11 cellular contexts compared by ENCODE assay signal in the genomic region with DNA sequence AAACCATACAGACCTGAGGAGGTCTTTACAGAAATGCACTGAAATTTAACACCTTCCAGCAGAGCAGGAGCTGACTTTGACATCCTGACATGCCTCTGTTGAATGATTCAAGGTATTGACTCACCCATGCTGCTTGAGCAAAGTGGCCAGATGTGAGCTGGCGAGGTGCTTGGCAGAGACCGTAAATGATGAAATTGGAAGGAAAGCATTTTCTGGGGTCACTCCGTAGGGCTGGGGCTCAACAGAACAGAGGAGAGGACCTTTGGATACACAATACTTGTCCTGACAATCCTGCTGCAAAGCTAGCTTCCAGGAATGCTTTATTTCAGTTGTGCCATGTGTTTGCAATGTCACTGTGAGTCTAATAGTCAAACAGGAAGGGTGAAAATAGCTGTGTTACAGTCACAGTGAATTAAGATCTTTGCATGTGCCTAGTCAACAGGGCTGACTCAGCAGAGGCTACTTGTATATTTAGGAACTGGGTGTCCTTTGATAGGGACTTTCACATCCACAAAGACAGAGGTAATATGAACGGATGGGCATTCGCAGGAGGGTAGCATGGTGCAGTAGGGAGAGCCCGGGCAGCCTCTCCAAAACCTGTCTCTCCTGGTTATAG. TPM values are rescaled to one million over a fixed set of nuclear protein-coding genes. Genes with fewer than 3 reads are reported as not detected.
DNase-seq lines count a peak whose midpoint lies in the region; ATAC-seq and TF ChIP-seq lines count a peak whose summit lies in the region.
"Had no signal": no experiment of that assay in that cellular context is flagged by ENCODE, and none has a peak within 500 bp of the region (broad histone marks: within the 10 kb centered on the region; RNA-seq: fewer than 3 reads in every experiment).

No MANE protein-coding gene starts in this region.

- H3K27me3 Mint-ChIP-seq in naive thymus-derived CD4-positive, alpha-beta T cell, result peaks cover 0 to 18% (median 0%) of the 10 kb centered on the region in 5 donors
- no peaks in the 10 kb centered on the region for H3K27me3 Mint-ChIP-seq in Calu3 (ENCODE audit: unreplicated experiment)
- H3K27me3 Mint-ChIP-seq in activated CD8-positive, alpha-beta T cell treated with anti-CD3 and anti-CD28 coated beads, Interleukin-2, amount 10 ng/mL, durations not matched to agents 7 days and 5 days (ENCODE audit: low read depth), result peaks cover 7% of the 10 kb centered on the region

- peaks cover 0 to 3% (median 0%) of the 10 kb centered on the region in 11 donors for H3K9me3 Mint-ChIP-seq in naive thymus-derived CD4-positive, alpha-beta T cell
- no peaks in the 10 kb centered on the region for H3K9me3 Mint-ChIP-seq in Calu3 (ENCODE audit: low read depth, unreplicated experiment)
- no peaks in the 10 kb centered on the region for H3K9me3 Mint-ChIP-seq in activated CD8-positive, alpha-beta T cell treated with anti-CD3 and anti-CD28 coated beads, Interleukin-2, amount 10 ng/mL, durations not matched to agents 7 days and 5 days (ENCODE audit: insufficient read depth)

- H3K9me2 ChIP-seq in MM.1S (replicated peaks; ENCODE audit: insufficient read depth, low read length), result no peaks in the 10 kb centered on the region

- POLR2A ChIA-PET in naive thymus-derived CD4-positive, alpha-beta T cell (lab: Charles Lee), result no interaction called here
- POLR2A ChIA-PET in activated CD8-positive, alpha-beta T cell treated with anti-CD3 and anti-CD28 coated beads, Interleukin-2, amount 10 ng/mL, durations not matched to agents 7 days and 5 days (lab: Charles Lee), result no interaction called here

- DNase-seq in GM03348 (ENCODE audit: low spot score) (peak; percentile 54), MM.1S (peak; percentile 97), adipocyte (ENCODE audit: low read depth) (peak; percentile 8), HuH-7.5 (ENCODE audit: low spot score) (no peak), Calu3 (no peak)
- no peak for DNase-seq in naive thymus-derived CD4-positive, alpha-beta T cell
- DNase-seq in activated CD8-positive, alpha-beta T cell treated with anti-CD3 and anti-CD28 coated beads, Interleukin-2, amount 10 ng/mL, durations not matched to agents 7 days and 5 days, result no peak
- DNase-seq: activated CD8-positive, alpha-beta memory T cell treated with anti-CD3 and anti-CD28 coated beads, Interleukin-2, amount 50 U/mL, for 4 hours; NCI-H510A had no signal

- H3K9ac ChIP-seq in MM.1S (ENCODE audit: low read length), result peak overlapping the region; percentile 67
- H3K9ac ChIP-seq in adipocyte (ENCODE audit: low read length), result no peak overlapping the region

- H3K9me3 ChIP-seq in MM.1S (replicated peaks; ENCODE audit: insufficient read depth, low read length) (no peaks in the 10 kb centered on the region), adipocyte (ENCODE audit: control insufficient read depth, low read length) (peaks cover 3% of the 10 kb centered on the region)
- no peaks in the 10 kb centered on the region for H3K9me3 ChIP-seq in naive thymus-derived CD4-positive, alpha-beta T cell (ENCODE audit: control insufficient read depth in 2 of 3, low read length in 3 of 3)

- H4K20me1 ChIP-seq in MM.1S (ENCODE audit: insufficient read depth, low read length), result no peaks in the 10 kb centered on the region

- H3K4me2 ChIP-seq in MM.1S (ENCODE audit: low read depth, low read length), result peak overlapping the region; percentile 77

- H3F3A ChIP-seq in MM.1S (ENCODE audit: insufficient read depth, low read length), result peaks cover 36% of the 10 kb centered on the region

- no peaks in the 10 kb centered on the region for H3K27me3 ChIP-seq in MM.1S (replicated peaks; ENCODE audit: insufficient read depth, low read length)
- H3K27me3 ChIP-seq in adipocyte (replicated peaks; ENCODE audit: control insufficient read depth, insufficient read depth, low read length), result peaks cover 15% of the 10 kb centered on the region
- H3K27me3 ChIP-seq in naive thymus-derived CD4-positive, alpha-beta T cell (ENCODE audit: control insufficient read depth in 2 of 2, insufficient read depth in 2 of 2, low read length in 2 of 2), result peaks cover 0 to 4% of the 10 kb centered on the region in 2 donors

- H3K4me1 ChIP-seq in MM.1S (ENCODE audit: low read length) (peaks cover 59% of the 10 kb centered on the region), adipocyte (ENCODE audit: control insufficient read depth, insufficient read depth, low read length) (no peaks in the 10 kb centered on the region)
- H3K4me1 ChIP-seq in naive thymus-derived CD4-positive, alpha-beta T cell (ENCODE audit: control insufficient read depth in 2 of 2, insufficient read depth in 2 of 2, low read length in 2 of 2), result no peaks in the 10 kb centered on the region

- no TSS peak for BruUV-seq in Calu3 (replicated peaks; lab: Mats Ljungman, UMichigan)

- H2AFZ ChIP-seq in MM.1S (ENCODE audit: low read length), result peak overlapping the region; percentile 37

- H3K27ac Mint-ChIP-seq in naive thymus-derived CD4-positive, alpha-beta T cell, result peak overlapping the region in 1 of 9 donors; percentile 46
- H3K27ac Mint-ChIP-seq in Calu3 (ENCODE audit: unreplicated experiment), result no peak overlapping the region
- no peak overlapping the region for H3K27ac Mint-ChIP-seq in activated CD8-positive, alpha-beta T cell treated with anti-CD3 and anti-CD28 coated beads, Interleukin-2, amount 10 ng/mL, durations not matched to agents 7 days and 5 days

- CTCF ChIA-PET in naive thymus-derived CD4-positive, alpha-beta T cell (lab: Charles Lee), result no interaction called here
- CTCF ChIA-PET in Calu3 (lab: Charles Lee), result interaction anchor here (0.5 to 0.6 kb wide), 2 partner anchors 25 to 107 kb away, joined by 3 read pairs; no protein-coding TSS in a partner anchor
- CTCF ChIA-PET in activated CD8-positive, alpha-beta T cell treated with anti-CD3 and anti-CD28 coated beads, Interleukin-2, amount 10 ng/mL, durations not matched to agents 7 days and 5 days (lab: Charles Lee), result no interaction called here

- peaks cover 0 to 4% (median 0%) of the 10 kb centered on the region in 5 donors for H3K36me3 Mint-ChIP-seq in naive thymus-derived CD4-positive, alpha-beta T cell
- no peaks in the 10 kb centered on the region for H3K36me3 Mint-ChIP-seq in Calu3 (ENCODE audit: insufficient read depth, unreplicated experiment)
- H3K36me3 Mint-ChIP-seq in activated CD8-positive, alpha-beta T cell treated with anti-CD3 and anti-CD28 coated beads, Interleukin-2, amount 10 ng/mL, durations not matched to agents 7 days and 5 days (ENCODE audit: low read depth), result no peaks in the 10 kb centered on the region

- no peak overlapping the region for H3K4me3 Mint-ChIP-seq in naive thymus-derived CD4-positive, alpha-beta T cell
- H3K4me3 Mint-ChIP-seq in Calu3 (ENCODE audit: low read depth, unreplicated experiment), result no peak overlapping the region
- H3K4me3 Mint-ChIP-seq in activated CD8-positive, alpha-beta T cell treated with anti-CD3 and anti-CD28 coated beads, Interleukin-2, amount 10 ng/mL, durations not matched to agents 7 days and 5 days, result no peak overlapping the region

- intact Hi-C loops in naive thymus-derived CD4-positive, alpha-beta T cell (cut with micrococcal nuclease), result no loop called here
- intact Hi-C loops in Calu3 (cut with micrococcal nuclease; ENCODE audit: unreplicated experiment), result no loop called here

- TF ChIP-seq CTCF in MM.1S (IDR thresholded peaks at IDR 0.05; ENCODE audit: low read length) (no peak), Calu3 (IDR thresholded peaks at IDR 0.05; ENCODE audit: unreplicated experiment) (no peak)

- peaks cover 0 to 8% (median 3%) of the 10 kb centered on the region in 7 donors for H3K4me1 Mint-ChIP-seq in naive thymus-derived CD4-positive, alpha-beta T cell
- H3K4me1 Mint-ChIP-seq in Calu3 (ENCODE audit: low read depth, unreplicated experiment), result peaks cover 17% of the 10 kb centered on the region
- no peaks in the 10 kb centered on the region for H3K4me1 Mint-ChIP-seq in activated CD8-positive, alpha-beta T cell treated with anti-CD3 and anti-CD28 coated beads, Interleukin-2, amount 10 ng/mL, durations not matched to agents 7 days and 5 days (ENCODE audit: low read depth)

- ATAC-seq in naive thymus-derived CD4-positive, alpha-beta T cell, result peak; percentile 29
- ATAC-seq in HG02870 (IDR thresholded peaks at IDR 0.05; ENCODE audit: unreplicated experiment), result no peak
- ATAC-seq in activated CD8-positive, alpha-beta T cell treated with anti-CD3 and anti-CD28 coated beads, Interleukin-2, amount 10 ng/mL, durations not matched to agents 7 days and 5 days, result no peak

- H3K36me3 ChIP-seq in MM.1S (replicated peaks; ENCODE audit: insufficient read depth, low read length) (no peaks in the 10 kb centered on the region), adipocyte (ENCODE audit: control insufficient read depth, insufficient read depth, low read length, severe bottlenecking) (no peaks in the 10 kb centered on the region)
- no peaks in the 10 kb centered on the region for H3K36me3 ChIP-seq in naive thymus-derived CD4-positive, alpha-beta T cell (ENCODE audit: control insufficient read depth in 2 of 3, insufficient read depth in 3 of 3, low read length in 3 of 3)

- H3K4me3 ChIP-seq in MM.1S (ENCODE audit: low read length) (peak overlapping the region; percentile 36), adipocyte (ENCODE audit: low read length) (no peak overlapping the region)
- H3K4me3 ChIP-seq in naive thymus-derived CD4-positive, alpha-beta T cell (ENCODE audit: low read length), result no peak overlapping the region
- H3K4me3 ChIP-seq: lung had no signal

- H3K79me2 ChIP-seq in MM.1S (ENCODE audit: low read length), result no peaks in the 10 kb centered on the region

- H3K27ac ChIP-seq in MM.1S (ENCODE audit: low read length), result peak overlapping the region; percentile 95
- H3K27ac ChIP-seq in naive thymus-derived CD4-positive, alpha-beta T cell (ENCODE audit: low read depth, low read length), result no peak overlapping the region

RNA-seq across cellular contexts. Expression of gene NCK2, which starts 31.6 kb away (rescaled TPM):
- total RNA-seq in naive thymus-derived CD4-positive, alpha-beta T cell, result 100 to 1,000 TPM in 4 of 5 experiments, 10 to 100 TPM in 1; 75.3 to 134 (median 109) TPM
- 10 to 100 TPM; 30.8 to 73.0 TPM for polyA plus RNA-seq in naive thymus-derived CD4-positive, alpha-beta T cell
- 88.6 and 96.9 TPM in 2 replicates for total RNA-seq in Calu3 (2022)
- total RNA-seq in activated CD8-positive, alpha-beta T cell treated with anti-CD3 and anti-CD28 coated beads, Interleukin-2, amount 10 ng/mL, durations not matched to agents 7 days and 5 days, result 10 to 100 TPM; 60.7 to 61.3 TPM

Comparison
In these comparisons a context has a peak if more than half of its experiments do, and no peak if none do; other contexts are left out.
1. DNase-seq: peak in GM03348 (single experiment), MM.1S (single experiment) and adipocyte (single experiment); none in naive thymus-derived CD4-positive, alpha-beta T cell (0 of 9), HuH-7.5 (single experiment), Calu3 (single experiment) and activated CD8-positive, alpha-beta T cell treated with anti-CD3 and anti-CD28 coated beads, Interleukin-2, amount 10 ng/mL, durations not matched to agents 7 days and 5 days (single experiment).